ENCODE assay signal across 27 cellular contexts in genomic region chr6:41884957-41885356, GRCh38.
"Had no signal": no experiment of that assay in that cellular context is flagged by ENCODE, and none has a peak within 500 bp of the region (broad histone marks: within the 10 kb centered on the region; RNA-seq: fewer than 3 reads in every experiment).

No MANE protein-coding gene starts in this region.

- H3K4me1 Mint-ChIP-seq: stimulated activated effector memory CD8-positive, alpha-beta T cell treated with anti-CD3 and anti-CD28 coated beads, Interleukin-12 subunit alpha, Interleukin-12 subunit beta, amount 100 ng/mL, for 72 hours; stimulated activated memory B cell treated with anti-CD40 and anti-IgM and Interleukin-4, amounts not matched to agents 10 μg/mL and 1 μg/mL and 100 μg/mL, for 72 hours; stimulated activated naive CD8-positive, alpha-beta T cell treated with anti-CD3 and anti-CD28 coated beads, Interleukin-15, amount 100 ng/mL, for 72 hours had no signal

- H3K4me1 ChIP-seq: suprapubic skin, testis, tibial artery, tibial nerve, transverse colon, uterus, vagina had no signal

- H3K27me3 ChIP-seq: suprapubic skin, testis, thyroid gland, tibial artery, tibial nerve, transverse colon, upper lobe of left lung, uterus, vagina had no signal

- H3K36me3 Mint-ChIP-seq: stimulated activated effector memory CD8-positive, alpha-beta T cell treated with anti-CD3 and anti-CD28 coated beads, Interleukin-12 subunit alpha, Interleukin-12 subunit beta, amount 100 ng/mL, for 72 hours; stimulated activated memory B cell treated with anti-CD40 and anti-IgM and Interleukin-4, amounts not matched to agents 10 μg/mL and 1 μg/mL and 100 μg/mL, for 72 hours; stimulated activated naive B cell treated with anti-CD40 and anti-IgM and Interleukin-4, amounts not matched to agents 10 μg/mL and 1 μg/mL and 100 μg/mL, for 72 hours; type B pancreatic cell had no signal

- DNase-seq: stimulated activated CD4-positive, alpha-beta T cell treated with anti-CD3 and anti-CD28 coated beads, Interleukin-2, amount 100 ng/mL, for 24 hours; stimulated activated CD4-positive, alpha-beta T cell treated with anti-CD3 and anti-CD28 coated beads, Interleukin-2, amount 100 ng/mL, for 48 hours; stimulated activated CD4-positive, alpha-beta T cell treated with anti-CD3 and anti-CD28 coated beads, Interleukin-4, amount 100 ng/mL, for 1 hour; stimulated activated CD4-positive, alpha-beta T cell treated with anti-CD3 and anti-CD28 coated beads, Interleukin-4, amount 100 ng/mL, for 24 hours; stimulated activated CD4-positive, alpha-beta T cell treated with anti-CD3 and anti-CD28 coated beads, Interleukin-4, amount 100 ng/mL, for 4 hours; stimulated activated CD8-positive, alpha-beta memory T cell treated with anti-CD3 and anti-CD28 coated beads, Interleukin-4, amount 100 ng/mL, for 48 hours; stimulated activated naive B cell treated with anti-CD40 and anti-IgM and Interleukin-4, amounts not matched to agents 10 μg/mL and 1 μg/mL and 100 μg/mL, for 72 hours; stimulated activated naive CD4-positive, alpha-beta T cell; stimulated activated naive CD4-positive, alpha-beta T cell treated with Interleukin-2 at 50 U/mL for 16 hours; stimulated activated naive CD8-positive, alpha-beta T cell treated with anti-CD3 and anti-CD28 coated beads, Interleukin-15, amount 100 ng/mL, for 72 hours; stimulated activated naive CD8-positive, alpha-beta T cell treated with anti-CD3 and anti-CD28 coated beads, Interleukin-15, Interleukin-2, amounts not matched to agents 100 U/mL and 50 U/mL, for 24 hours; substantia nigra; testis; thyroid gland; tibial artery; transverse colon; trophoblast cell; uterus had no signal

- H3K9me3 ChIP-seq: suprapubic skin, testis, thoracic aorta, thyroid gland, tibial artery, tibial nerve, transverse colon, upper lobe of left lung, uterus, vagina had no signal

- H3K27ac ChIP-seq: suprapubic skin, testis, thoracic aorta, thyroid gland, tibial artery, tibial nerve, transverse colon, upper lobe of left lung, uterus, vagina had no signal

- H3K4me3 ChIP-seq: suprapubic skin, testis, thoracic aorta, thyroid gland, tibial artery, tibial nerve, transverse colon, upper lobe of left lung, uterus, vagina had no signal

- H3K27me3 Mint-ChIP-seq: stimulated activated memory B cell treated with anti-CD40 and anti-IgM and Interleukin-4, amounts not matched to agents 10 μg/mL and 1 μg/mL and 100 μg/mL, for 72 hours; stimulated activated naive B cell treated with anti-CD40 and anti-IgM and Interleukin-4, amounts not matched to agents 10 μg/mL and 1 μg/mL and 100 μg/mL, for 72 hours; stimulated activated naive CD8-positive, alpha-beta T cell treated with anti-CD3 and anti-CD28 coated beads, Interleukin-15, amount 100 ng/mL, for 72 hours; stimulated activated naive CD8-positive, alpha-beta T cell treated with anti-CD3 and anti-CD28 coated beads, Interleukin-15, Interleukin-2, amounts not matched to agents 100 ng/mL and 50 ng/mL, for 24 hours; type B pancreatic cell had no signal

- ATAC-seq: stimulated activated effector memory CD8-positive, alpha-beta T cell treated with anti-CD3 and anti-CD28 coated beads, Interleukin-12 subunit alpha, Interleukin-12 subunit beta, amount 100 ng/mL, for 72 hours; stimulated activated memory B cell treated with anti-CD40 and anti-IgM and Interleukin-4, amounts not matched to agents 10 μg/mL and 1 μg/mL and 100 μg/mL, for 72 hours; stimulated activated naive B cell treated with anti-CD40 and anti-IgM and Interleukin-4, amounts not matched to agents 10 μg/mL and 1 μg/mL and 100 μg/mL, for 72 hours; stimulated activated naive CD8-positive, alpha-beta T cell treated with anti-CD3 and anti-CD28 coated beads, Interleukin-15, amount 100 ng/mL, for 72 hours; stimulated activated naive CD8-positive, alpha-beta T cell treated with anti-CD3 and anti-CD28 coated beads, Interleukin-15, Interleukin-2, amounts not matched to agents 100 U/mL and 50 U/mL, for 24 hours had no signal

- H3K27ac Mint-ChIP-seq: stimulated activated effector memory CD8-positive, alpha-beta T cell treated with anti-CD3 and anti-CD28 coated beads, Interleukin-12 subunit alpha, Interleukin-12 subunit beta, amount 100 ng/mL, for 72 hours; stimulated activated memory B cell treated with anti-CD40 and anti-IgM and Interleukin-4, amounts not matched to agents 10 μg/mL and 1 μg/mL and 100 μg/mL, for 72 hours; stimulated activated naive B cell treated with anti-CD40 and anti-IgM and Interleukin-4, amounts not matched to agents 10 μg/mL and 1 μg/mL and 100 μg/mL, for 72 hours; stimulated activated naive CD8-positive, alpha-beta T cell treated with anti-CD3 and anti-CD28 coated beads, Interleukin-15, amount 100 ng/mL, for 72 hours; stimulated activated naive CD8-positive, alpha-beta T cell treated with anti-CD3 and anti-CD28 coated beads, Interleukin-15, Interleukin-2, amounts not matched to agents 100 ng/mL and 50 ng/mL, for 24 hours; type B pancreatic cell had no signal

- H3K36me3 ChIP-seq: suprapubic skin, thoracic aorta, thyroid gland, tibial artery, tibial nerve, transverse colon, upper lobe of left lung, uterus, vagina had no signal

- H3K9me3 Mint-ChIP-seq: stimulated activated effector memory CD8-positive, alpha-beta T cell treated with anti-CD3 and anti-CD28 coated beads, Interleukin-12 subunit alpha, Interleukin-12 subunit beta, amount 100 ng/mL, for 72 hours; stimulated activated memory B cell treated with anti-CD40 and anti-IgM and Interleukin-4, amounts not matched to agents 10 μg/mL and 1 μg/mL and 100 μg/mL, for 72 hours; stimulated activated naive B cell treated with anti-CD40 and anti-IgM and Interleukin-4, amounts not matched to agents 10 μg/mL and 1 μg/mL and 100 μg/mL, for 72 hours; stimulated activated naive CD8-positive, alpha-beta T cell treated with anti-CD3 and anti-CD28 coated beads, Interleukin-15, amount 100 ng/mL, for 72 hours; stimulated activated naive CD8-positive, alpha-beta T cell treated with anti-CD3 and anti-CD28 coated beads, Interleukin-15, Interleukin-2, amounts not matched to agents 100 ng/mL and 50 ng/mL, for 24 hours; type B pancreatic cell had no signal

- H3K4me3 Mint-ChIP-seq: stimulated activated effector memory CD8-positive, alpha-beta T cell treated with anti-CD3 and anti-CD28 coated beads, Interleukin-12 subunit alpha, Interleukin-12 subunit beta, amount 100 ng/mL, for 72 hours; stimulated activated memory B cell treated with anti-CD40 and anti-IgM and Interleukin-4, amounts not matched to agents 10 μg/mL and 1 μg/mL and 100 μg/mL, for 72 hours; stimulated activated naive B cell treated with anti-CD40 and anti-IgM and Interleukin-4, amounts not matched to agents 10 μg/mL and 1 μg/mL and 100 μg/mL, for 72 hours; stimulated activated naive CD8-positive, alpha-beta T cell treated with anti-CD3 and anti-CD28 coated beads, Interleukin-15, amount 100 ng/mL, for 72 hours; stimulated activated naive CD8-positive, alpha-beta T cell treated with anti-CD3 and anti-CD28 coated beads, Interleukin-15, Interleukin-2, amounts not matched to agents 100 ng/mL and 50 ng/mL, for 24 hours; type B pancreatic cell had no signal
